In genomic region chr4:185144601-185145240, GRCh38 we compare ENCODE assay signal across 13 cellular contexts. TPM values are rescaled to one million over a fixed set of nuclear protein-coding genes. Genes with fewer than 3 reads are reported as not detected.
DNase-seq lines count a peak whose midpoint lies in the region; TF ChIP-seq lines count a peak whose summit lies in the region.
"Had no signal": no experiment of that assay in that cellular context is flagged by ENCODE, and none has a peak within 500 bp of the region (broad histone marks: within the 10 kb centered on the region; RNA-seq: fewer than 3 reads in every experiment).

No MANE protein-coding gene starts in this region.

- H3K27me3 Mint-ChIP-seq in H9 (ENCODE audit: low read depth) = no peaks in the 10 kb centered on the region; the same call in 1 of the 2 replicates
- H3K27me3 Mint-ChIP-seq in activated T-helper 1 cell treated with anti-CD3 and anti-CD28 coated beads, Interleukin-12 subunit alpha, Interleukin-12 subunit beta, Interleukin-2, Interleukin-4 antibody, amounts not matched to agents 30 ng/mL and 10 ng/mL and 1 ng/mL, durations not matched to agents 14 hours and 24 hours and 36 hours (ENCODE audit: insufficient read depth) = peaks cover 56% of the 10 kb centered on the region
- peaks cover 52 to 63% (median 54%) of the 10 kb centered on the region in 3 donors for H3K27me3 Mint-ChIP-seq in CD14-positive monocyte (ENCODE audit: low read depth in 3 of 3)

- DNase-seq in H9 (no peak), islet precursor cell (peak; percentile 66), stomach (no peak), HEK293T (ENCODE audit: extremely low spot score) (no peak), CD14-positive monocyte (ENCODE audit: low spot score) (no peak), cortex of kidney (lab: John Stamatoyannopoulos, UW) (no peak)
- no peak for DNase-seq in activated T-helper 1 cell treated with anti-CD3 and anti-CD28 coated beads, Interleukin-12 subunit alpha, Interleukin-12 subunit beta, Interleukin-2, Interleukin-4 antibody, amounts not matched to agents 30 ng/mL and 10 ng/mL and 1 ng/mL, durations not matched to agents 14 hours and 24 hours and 36 hours (ENCODE audit: low spot score)
- DNase-seq: activated T-cell treated with anti-CD3 and anti-CD28 coated beads, Interleukin-2, amount 50 U/mL, for 48 hours; DND-41; foreskin keratinocyte; mesendoderm; NCI-H2029; stimulated activated naive CD4-positive, alpha-beta T cell treated with Interleukin-2 at 50 U/mL for 16 hours had no signal

- no peak overlapping the region for H2AK5ac ChIP-seq in H9 (ENCODE audit: insufficient read length, low read length)

- POLR2A ChIA-PET in HEK293T (lab: Yijun Ruan, JAX) = interaction anchor here (1.1 kb wide), 1 partner anchor 60 kb away, joined by 3 read pairs; no protein-coding TSS in a partner anchor

- no peaks in the 10 kb centered on the region for H3K4me1 ChIP-seq in H9 (ENCODE audit: insufficient read depth, low read length)
- H3K4me1 ChIP-seq in stomach = peaks cover 9 to 40% (median 26%) of the 10 kb centered on the region in 4 donors

- no peaks in the 10 kb centered on the region for H3K9me3 ChIP-seq in H9 (ENCODE audit: control insufficient read depth, low read depth, low read length)
- no peaks in the 10 kb centered on the region for H3K9me3 ChIP-seq in stomach

- no peak overlapping the region for H3K4me2 ChIP-seq in H9 (ENCODE audit: insufficient read depth, insufficient read length, low read length)

- TF ChIP-seq EP300 in stomach (IDR thresholded peaks at IDR 0.05) = no peak

- H3K9ac ChIP-seq in H9 (ENCODE audit: extremely low read depth, insufficient read length, low read length) = no peak overlapping the region

- CTCF ChIA-PET in HEK293T (lab: Yijun Ruan, JAX) = interaction anchor here (0.7 kb wide), 1 partner anchor 39 kb away, joined by 3 read pairs; no protein-coding TSS in a partner anchor

- WGBS in H9 (ENCODE audit: extremely low coverage, insufficient read length, low lambda C conversion rate) = no CpG with 5 or more reads among the region's 16 CpGs
- 75 to 88% (median 85%) methylated on average over 15 to 16 of the region's 16 CpGs for WGBS in stomach, 5 donors

- H3K4me3 Mint-ChIP-seq in H9 (peak overlapping the region; percentile 80 to 83), CD14-positive monocyte (peak overlapping the region in 1 of 2 donors; percentile 87)
- H3K4me3 Mint-ChIP-seq in activated T-helper 1 cell treated with anti-CD3 and anti-CD28 coated beads, Interleukin-12 subunit alpha, Interleukin-12 subunit beta, Interleukin-2, Interleukin-4 antibody, amounts not matched to agents 30 ng/mL and 10 ng/mL and 1 ng/mL, durations not matched to agents 14 hours and 24 hours and 36 hours = peak overlapping the region; percentile 15

- H3K4me1 Mint-ChIP-seq in H9 = peaks cover 28 to 31% of the 10 kb centered on the region in 2 experiments
- H3K4me1 Mint-ChIP-seq in activated T-helper 1 cell treated with anti-CD3 and anti-CD28 coated beads, Interleukin-12 subunit alpha, Interleukin-12 subunit beta, Interleukin-2, Interleukin-4 antibody, amounts not matched to agents 30 ng/mL and 10 ng/mL and 1 ng/mL, durations not matched to agents 14 hours and 24 hours and 36 hours (ENCODE audit: low read depth) = peaks cover 12% of the 10 kb centered on the region
- peaks cover 13% of the 10 kb centered on the region for H3K4me1 Mint-ChIP-seq in CD14-positive monocyte

- no peak overlapping the region for H3K56ac ChIP-seq in H9 (ENCODE audit: insufficient read length, low read depth, low read length)

- H3K4me3 ChIP-seq in stomach = peak overlapping the region; percentile 7 to 79 (median 18)

- H3K4ac ChIP-seq in H9 (ENCODE audit: low read depth, low read length) = no peak overlapping the region

- no peak overlapping the region for H2BK12ac ChIP-seq in H9 (ENCODE audit: insufficient read length, low read depth, low read length)

- H2BK120ac ChIP-seq in H9 (ENCODE audit: low read depth, low read length, poor library complexity, severe bottlenecking) = no peak overlapping the region

- H3K27me3 ChIP-seq in H9 (ENCODE audit: insufficient read depth, low read length) = no peaks in the 10 kb centered on the region
- peaks cover 0 to 7% (median 0%) of the 10 kb centered on the region in 3 donors for H3K27me3 ChIP-seq in stomach
- H3K27me3 ChIP-seq: foreskin keratinocyte had no signal

- no peak overlapping the region for H3K23ac ChIP-seq in H9 (ENCODE audit: insufficient read length, low read depth, low read length)

- H2AFZ ChIP-seq in H9 (ENCODE audit: low read length) = no peak overlapping the region

- H2BK15ac ChIP-seq in H9 (ENCODE audit: low read depth, low read length) = no peak overlapping the region

- TF ChIP-seq CTCF in H9 (conservative IDR thresholded peaks at IDR 0.05) = no peak
- no peak for TF ChIP-seq CTCF in stomach (IDR thresholded peaks at IDR 0.05)
- no peak for TF ChIP-seq CTCF in CD14-positive monocyte (IDR thresholded peaks at IDR 0.05)

- H3K27ac Mint-ChIP-seq in H9 = no peak overlapping the region
- H3K27ac Mint-ChIP-seq in activated T-helper 1 cell treated with anti-CD3 and anti-CD28 coated beads, Interleukin-12 subunit alpha, Interleukin-12 subunit beta, Interleukin-2, Interleukin-4 antibody, amounts not matched to agents 30 ng/mL and 10 ng/mL and 1 ng/mL, durations not matched to agents 14 hours and 24 hours and 36 hours = no peak overlapping the region
- no peak overlapping the region for H3K27ac Mint-ChIP-seq in CD14-positive monocyte

- no peak overlapping the region for H4K5ac ChIP-seq in H9 (ENCODE audit: insufficient read length, low read depth, low read length)

- H3K79me2 ChIP-seq in H9 (ENCODE audit: insufficient read depth, low read length) = no peaks in the 10 kb centered on the region; the same call in 1 of the 2 replicates

- TF ChIP-seq POLR2A in stomach (IDR thresholded peaks at IDR 0.05) = no peak

- H3K79me1 ChIP-seq in H9 (ENCODE audit: insufficient read depth, low read depth, low read length, poor library complexity, severe bottlenecking) = no peaks in the 10 kb centered on the region

- no peaks in the 10 kb centered on the region for H3K9me3 Mint-ChIP-seq in H9
- H3K9me3 Mint-ChIP-seq in activated T-helper 1 cell treated with anti-CD3 and anti-CD28 coated beads, Interleukin-12 subunit alpha, Interleukin-12 subunit beta, Interleukin-2, Interleukin-4 antibody, amounts not matched to agents 30 ng/mL and 10 ng/mL and 1 ng/mL, durations not matched to agents 14 hours and 24 hours and 36 hours = no peaks in the 10 kb centered on the region
- peaks cover 0 to 16% (median 1%) of the 10 kb centered on the region in 7 donors for H3K9me3 Mint-ChIP-seq in CD14-positive monocyte

- H3K18ac ChIP-seq in H9 (ENCODE audit: insufficient read length, low read depth, low read length) = no peak overlapping the region

- H3K36me3 Mint-ChIP-seq in H9 (ENCODE audit: insufficient read depth in 1 of 3, low read depth in 3 of 3) (peaks cover 4 to 25% (median 24%) of the 10 kb centered on the region in 3 experiments; a peak in 6 of 7 replicates), CD14-positive monocyte (no peaks in the 10 kb centered on the region)
- peaks cover 4% of the 10 kb centered on the region for H3K36me3 Mint-ChIP-seq in activated T-helper 1 cell treated with anti-CD3 and anti-CD28 coated beads, Interleukin-12 subunit alpha, Interleukin-12 subunit beta, Interleukin-2, Interleukin-4 antibody, amounts not matched to agents 30 ng/mL and 10 ng/mL and 1 ng/mL, durations not matched to agents 14 hours and 24 hours and 36 hours (ENCODE audit: low read depth)

- no peak overlapping the region for H2BK20ac ChIP-seq in H9 (ENCODE audit: low read depth, low read length, poor library complexity, severe bottlenecking)

- no peak overlapping the region for H3T11ph ChIP-seq in H9 (ENCODE audit: low read length)

- H3K14ac ChIP-seq in H9 (ENCODE audit: insufficient read depth, low read length) = no peak overlapping the region; the same call in 1 of the 2 replicates

- H4K8ac ChIP-seq in H9 (replicated peaks; ENCODE audit: insufficient read length, low read depth, low read length) = no peak overlapping the region

- intact Hi-C loops in activated T-helper 1 cell treated with anti-CD3 and anti-CD28 coated beads, Interleukin-12 subunit alpha, Interleukin-12 subunit beta, Interleukin-2, Interleukin-4 antibody, amounts not matched to agents 30 ng/mL and 10 ng/mL and 1 ng/mL, durations not matched to agents 14 hours and 24 hours and 36 hours (cut with micrococcal nuclease) = loop anchor here (5.0 kb wide), 2 partner anchors 412 to 497 kb away; partner anchors contain the start of genes CASP3, CENPU and PRIMPOL
- intact Hi-C loops in stomach (cut with DNase I; ENCODE audit: low total_unique reads) = no loop called here
- intact Hi-C loops in CD14-positive monocyte (cut with micrococcal nuclease) = no loop called here

- H2BK5ac ChIP-seq in H9 (ENCODE audit: insufficient read length, low read length) = no peak overlapping the region

- H4K20me1 ChIP-seq in H9 (ENCODE audit: control insufficient read depth, insufficient read depth, insufficient read length) = no peaks in the 10 kb centered on the region

- H4K91ac ChIP-seq in H9 (ENCODE audit: insufficient read length, low read depth, low read length) = no peak overlapping the region

- H3K27ac ChIP-seq in H9 (ENCODE audit: insufficient read length, low read depth, low read length) (no peak overlapping the region), stomach (peak overlapping the region in 4 of 5 donors; percentile 59 to 96 (median 85))
- H3K27ac ChIP-seq: foreskin keratinocyte had no signal

- peaks cover 7 to 34% (median 27%) of the 10 kb centered on the region in 4 donors for H3K36me3 ChIP-seq in stomach

- peaks cover 5% of the 10 kb centered on the region for H3K23me2 ChIP-seq in H9 (ENCODE audit: insufficient read length, low read depth, low read length, poor library complexity, severe bottlenecking)

TF ChIP-seq in HEK293T, 16 proteins besides CTCF, POLR2A, EP300 and RAD21 (continues in another document):
- TF ChIP-seq ARNT (IDR thresholded peaks at IDR 0.05) (no peak), CTBP1 (IDR thresholded peaks at IDR 0.05; ENCODE audit: borderline replicate concordance) (no peak), HDGF (IDR thresholded peaks at IDR 0.05; ENCODE audit: borderline replicate concordance) (no peak), ZNF384 (IDR thresholded peaks at IDR 0.05) (no peak)

RNA-seq across cellular contexts. Expression of gene SLC25A4, which starts 1.7 kb away (rescaled TPM):
- total RNA-seq in H9 (2021) (54.4 and 55.9 TPM in 2 replicates), stomach (100 to 1,000 TPM in 1 of 5 donors, 10 to 100 TPM in 4; 10.7 to 140 (median 36.5) TPM)
- total RNA-seq in activated T-helper 1 cell treated with anti-CD3 and anti-CD28 coated beads, Interleukin-12 subunit alpha, Interleukin-12 subunit beta, Interleukin-2, Interleukin-4 antibody, amounts not matched to agents 30 ng/mL and 10 ng/mL and 1 ng/mL, durations not matched to agents 14 hours and 24 hours and 36 hours = 2.3 and 2.7 TPM in 2 replicates
- polyA plus RNA-seq in stomach (10 to 100 TPM; 39.9 to 46.4 (median 46.3) TPM), CD14-positive monocyte (under 1 TPM in 1 of 2 donors, not detected in 1; 0.07 TPM)

RNA-seq across cellular contexts. Expression of gene CFAP97, which starts 59.1 kb away (rescaled TPM):
- total RNA-seq in H9 (2021) (36.1 and 39.3 TPM in 2 replicates), stomach (10 to 100 TPM in 4 of 5 donors, 1 to 10 TPM in 1; 8.7 to 39.8 (median 22.5) TPM)
- total RNA-seq in activated T-helper 1 cell treated with anti-CD3 and anti-CD28 coated beads, Interleukin-12 subunit alpha, Interleukin-12 subunit beta, Interleukin-2, Interleukin-4 antibody, amounts not matched to agents 30 ng/mL and 10 ng/mL and 1 ng/mL, durations not matched to agents 14 hours and 24 hours and 36 hours = 52.4 and 54.6 TPM in 2 replicates
- polyA plus RNA-seq in stomach (10 to 100 TPM in 1 of 3 donors, 1 to 10 TPM in 2; 4.8 to 11.0 (median 8.8) TPM), CD14-positive monocyte (10 to 100 TPM; 12.3 to 16.8 TPM)
